22 cellular contexts compared by ENCODE assay signal in genomic region chr14:94611179-94611578, GRCh38. TPM values are rescaled to one million over a fixed set of nuclear protein-coding genes. Genes with fewer than 3 reads are reported as not detected.
DNase-seq lines count a peak whose midpoint lies in the region; ATAC-seq, FAIRE-seq and TF ChIP-seq lines count a peak whose summit lies in the region.
"Had no signal": no experiment of that assay in that cellular context is flagged by ENCODE, and none has a peak within 500 bp of the region (broad histone marks: within the 10 kb centered on the region; RNA-seq: fewer than 3 reads in every experiment).

No MANE protein-coding gene starts in this region.

- no peaks in the 10 kb centered on the region for H3K9me3 ChIP-seq in SJSA1 (replicated peaks)
- no peaks in the 10 kb centered on the region for H3K9me3 ChIP-seq in hepatocyte (ENCODE audit: low read depth)
- no peaks in the 10 kb centered on the region for H3K9me3 ChIP-seq in effector memory CD4-positive, alpha-beta T cell (ENCODE audit: control insufficient read depth, low read length)
- H3K9me3 ChIP-seq: HAP-1 had no signal

- H3K27me3 ChIP-seq in SJSA1 (replicated peaks) (no peaks in the 10 kb centered on the region), hepatocyte (no peaks in the 10 kb centered on the region)
- H3K27me3 ChIP-seq in effector memory CD4-positive, alpha-beta T cell (replicated peaks; ENCODE audit: control insufficient read depth, insufficient read depth, low read length, poor library complexity, severe bottlenecking): no peaks in the 10 kb centered on the region
- H3K27me3 ChIP-seq: BLaER1 treated with 17β-estradiol and CSF1 and Interleukin-3, amounts not matched to agents 10 nM and 100 nM had no signal

- H3K36me3 Mint-ChIP-seq in Calu3 (ENCODE audit: insufficient read depth, unreplicated experiment): peaks cover 19% of the 10 kb centered on the region

- intact Hi-C loops in Calu3 (cut with micrococcal nuclease; ENCODE audit: unreplicated experiment): loop anchor here (10.0 kb wide), 1 partner anchor 176 kb away; no protein-coding TSS in a partner anchor
- intact Hi-C loops in sciatic nerve (cut with DNase I): no loop called here

- no peaks in the 10 kb centered on the region for H4K20me1 ChIP-seq in hepatocyte (ENCODE audit: insufficient read depth, poor library complexity, severe bottlenecking)
- H4K20me1 ChIP-seq: BLaER1 treated with 17β-estradiol and CSF1 and Interleukin-3, amounts not matched to agents 10 nM and 100 nM had no signal

- H3K4me1 Mint-ChIP-seq in Calu3 (ENCODE audit: low read depth, unreplicated experiment): peaks cover 24% of the 10 kb centered on the region

- H3K4me1 ChIP-seq in SJSA1 (replicated peaks) (peaks cover 18% of the 10 kb centered on the region), hepatocyte (ENCODE audit: insufficient read depth) (peaks cover 15% of the 10 kb centered on the region)
- no peaks in the 10 kb centered on the region for H3K4me1 ChIP-seq in effector memory CD4-positive, alpha-beta T cell (ENCODE audit: control insufficient read depth, insufficient read depth, low read length, poor library complexity, severe bottlenecking)
- H3K4me1 ChIP-seq: HAP-1 had no signal

- no peaks in the 10 kb centered on the region for H3K9me2 ChIP-seq in hepatocyte (replicated peaks; ENCODE audit: insufficient read depth)

- H3K4me3 ChIP-seq in SJSA1: no peak overlapping the region
- no peak overlapping the region for H3K4me3 ChIP-seq in hepatocyte
- no peak overlapping the region for H3K4me3 ChIP-seq in effector memory CD4-positive, alpha-beta T cell (ENCODE audit: insufficient read depth, low read depth, low read length, poor library complexity, severe bottlenecking)
- H3K4me3 ChIP-seq: BLaER1 treated with 17β-estradiol and CSF1 and Interleukin-3, amounts not matched to agents 10 nM and 100 nM; HAP-1; K562 had no signal

- H3K4me3 Mint-ChIP-seq in Calu3 (ENCODE audit: low read depth, unreplicated experiment): peak overlapping the region; percentile 77

- WGBS in hepatocyte (ENCODE audit: low lambda C conversion rate, missing lambda C conversion rate): 99% methylated on average over 5 of the region's 5 CpGs

- CTCF ChIA-PET in Calu3 (lab: Charles Lee): interaction anchor here (0.9 to 4.2 kb wide), 4 partner anchors 12 to 125 kb away, joined by 4 to 76 read pairs (median 6); partner anchors contain the start of genes SERPINA4 and SERPINA5

- FAIRE-seq in RCC 7860 (lab: Jason Lieb, UNC): no peak
- FAIRE-seq: K562 had no signal

- no peak for DNase-seq in Calu3
- DNase-seq in SJSA1 (ENCODE audit: low read depth in 1 of 2, low spot score in 2 of 2): no peak
- no peak for DNase-seq in hepatocyte (ENCODE audit: low spot score)
- peak; percentile 18 for DNase-seq in sciatic nerve (ENCODE audit: low spot score)
- DNase-seq in effector CD4-positive, alpha-beta T cell: no peak
- DNase-seq in effector memory CD4-positive, alpha-beta T cell: no peak
- no peak for DNase-seq in RCC 7860 (ENCODE audit: low spot score)
- DNase-seq in NCI-H774 (lab: John Stamatoyannopoulos, UW): no peak
- DNase-seq: DND-41, NCI-H1105 treated with DMSO at 0.1 percent for 48 hours, NCI-H187, NCI-H2107, NCI-H510A, NCI-H82, OCI-M1, RPMI8226 had no signal

- H3K79me2 ChIP-seq in hepatocyte: no peaks in the 10 kb centered on the region

- no peaks in the 10 kb centered on the region for H3K9me3 Mint-ChIP-seq in Calu3 (ENCODE audit: low read depth, unreplicated experiment)

- no peak for ATAC-seq in sciatic nerve
- ATAC-seq: K562 had no signal

- no peak overlapping the region for H2AFZ ChIP-seq in hepatocyte

- H3K27ac Mint-ChIP-seq in Calu3 (ENCODE audit: unreplicated experiment): no peak overlapping the region

- BruUV-seq in Calu3 (replicated peaks; lab: Mats Ljungman, UMichigan): no TSS peak

- no peak overlapping the region for H3K4me2 ChIP-seq in hepatocyte
- H3K4me2 ChIP-seq: BLaER1 treated with 17β-estradiol and CSF1 and Interleukin-3, amounts not matched to agents 10 nM and 100 nM had no signal

- TF ChIP-seq CTCF in Calu3 (IDR thresholded peaks at IDR 0.05; ENCODE audit: unreplicated experiment) (no peak), hepatocyte (IDR thresholded peaks at IDR 0.05; ENCODE audit: poor library complexity) (no peak)

- no peaks in the 10 kb centered on the region for H3K27me3 Mint-ChIP-seq in Calu3 (ENCODE audit: unreplicated experiment)

- H3K36me3 ChIP-seq in SJSA1 (no peaks in the 10 kb centered on the region), hepatocyte (replicated peaks; ENCODE audit: insufficient read depth, low read depth) (no peaks in the 10 kb centered on the region)
- H3K36me3 ChIP-seq in effector memory CD4-positive, alpha-beta T cell (ENCODE audit: control insufficient read depth, insufficient read depth, low read length): no peaks in the 10 kb centered on the region
- H3K36me3 ChIP-seq: BLaER1 treated with 17β-estradiol and CSF1 and Interleukin-3, amounts not matched to agents 10 nM and 100 nM; HAP-1 had no signal

- H3K27ac ChIP-seq in SJSA1: peak overlapping the region; percentile 93
- peak overlapping the region; percentile 58 for H3K27ac ChIP-seq in hepatocyte
- no peak overlapping the region for H3K27ac ChIP-seq in effector memory CD4-positive, alpha-beta T cell (ENCODE audit: insufficient read depth, low read length, poor library complexity, severe bottlenecking)
- H3K27ac ChIP-seq: BLaER1 treated with 17β-estradiol and CSF1 and Interleukin-3, amounts not matched to agents 10 nM and 100 nM had no signal

RNA-seq across cellular contexts. Expression of gene SERPINA3, which starts 1.0 kb away (rescaled TPM):
- total RNA-seq in Calu3 (2022): 1,748 and 2,914 TPM in 2 replicates
- total RNA-seq in SJSA1 (2014; rRNA removed; shearing (Covaris generic)): 0.13 and 0.95 TPM in 2 replicates
- 402 and 457 TPM in 2 replicates for total RNA-seq in hepatocyte
- 359 and 461 TPM in 2 replicates for polyA plus RNA-seq in hepatocyte
- total RNA-seq in sciatic nerve: 77.1 TPM
- total RNA-seq: G401 had no signal
- polyA plus RNA-seq: K562 had no signal

RNA-seq across cellular contexts. Expression of gene SERPINA5, which starts 30.0 kb away (rescaled TPM):
- total RNA-seq in Calu3 (2022) (20.7 and 21.6 TPM in 2 replicates), hepatocyte (88.8 and 109 TPM in 2 replicates), sciatic nerve (8.8 TPM)
- 0.42 TPM in 1 of 2 replicates, not detected in the other for total RNA-seq in SJSA1 (2014; rRNA removed; shearing (Covaris generic))
- 73.6 and 98.7 TPM in 2 replicates for polyA plus RNA-seq in hepatocyte
- total RNA-seq: A673, G401 had no signal
- polyA plus RNA-seq: K562 had no signal

RNA-seq across cellular contexts. Expression of gene SERPINA4, which starts 49.9 kb away (rescaled TPM):
- total RNA-seq in Calu3 (2022): 9.8 and 17.3 TPM in 2 replicates
- total RNA-seq in SJSA1 (2014; rRNA removed; shearing (Covaris generic)): not detected in 2 replicates
- total RNA-seq in hepatocyte: 22.7 and 27.8 TPM in 2 replicates
- 26.9 and 35.2 TPM in 2 replicates for polyA plus RNA-seq in hepatocyte
- not detected for total RNA-seq in sciatic nerve
- total RNA-seq: A673, G401, K562, SK-MEL-5 had no signal
- polyA plus RNA-seq: K562 had no signal

Comparison
In these comparisons a context has a peak if more than half of its experiments do, and no peak if none do; other contexts are left out.
1. RNA of gene SERPINA3, which starts 1.0 kb away (total RNA-seq): 1,748 to 2,914 TPM in Calu3, 402 to 457 TPM in hepatocyte and 77.1 TPM in sciatic nerve (single experiment); 0.13 to 0.95 TPM in SJSA1; every median in the first group is over 10 times any median in the second.
2. RNA of gene SERPINA4, which starts 49.9 kb away (total RNA-seq): 22.7 to 27.8 TPM in hepatocyte and 9.8 to 17.3 TPM in Calu3; not detected in SJSA1 and not detected in sciatic nerve (single experiment); every median in the first group is over 10 times any median in the second.